Comparison of ENCODE assay signal across 8 cellular contexts in genomic region chr1:234978397-234979291, GRCh38.
A peak's percentile ranks its signal among the peaks of the same experiment; 100 is the strongest.
DNase-seq lines count a peak whose midpoint lies in the region; ATAC-seq, FAIRE-seq and TF ChIP-seq lines count a peak whose summit lies in the region.

No MANE protein-coding gene starts in this region.

- peak in 1 of 2 donors; percentile 12 for TF ChIP-seq CTCF in right atrium auricular region (IDR thresholded peaks at IDR 0.05)

- H3K4me1 ChIP-seq in adipocyte (ENCODE audit: control insufficient read depth, insufficient read depth, low read length) (peaks cover 76% of the 10 kb centered on the region), right atrium auricular region (peaks cover 0 to 73% of the 10 kb centered on the region in 2 donors), small intestine (ENCODE audit: control insufficient read depth in 2 of 2, insufficient read depth in 1 of 2, low read depth in 1 of 2, low read length in 1 of 2) (peaks cover 15 to 43% of the 10 kb centered on the region in 2 donors)

- DNase-seq in CD1c-positive myeloid dendritic cell (ENCODE audit: extremely low spot score) (peak; percentile 93), adipocyte (ENCODE audit: low read depth) (peak; percentile 50), right atrium auricular region (ENCODE audit: low spot score) (peak; percentile 79), small intestine (peak; percentile 97), cortex of kidney (lab: John Stamatoyannopoulos, UW) (no peak)

- H3K9me3 ChIP-seq in adipocyte (ENCODE audit: control insufficient read depth, low read length), result no peaks in the 10 kb centered on the region
- no peaks in the 10 kb centered on the region for H3K9me3 ChIP-seq in right atrium auricular region
- H3K9me3 ChIP-seq in small intestine (ENCODE audit: control insufficient read depth, low read depth), result no peaks in the 10 kb centered on the region

- H3K27ac ChIP-seq in right atrium auricular region (peak overlapping the region; percentile 86 to 95), small intestine (ENCODE audit: low read depth in 1 of 2, low read length in 1 of 2) (peak overlapping the region; percentile 93 to 97)

- ATAC-seq in GM19025 (IDR thresholded peaks at IDR 0.05; ENCODE audit: low read depth, unreplicated experiment) (peak; percentile 65), HG03139 (IDR thresholded peaks at IDR 0.05; ENCODE audit: unreplicated experiment) (peak; percentile 75)

- FAIRE-seq in small intestine (lab: Jason Lieb, UNC), result no peak

- no peaks in the 10 kb centered on the region for H3K27me3 ChIP-seq in adipocyte (replicated peaks; ENCODE audit: control insufficient read depth, insufficient read depth, low read length)
- no peaks in the 10 kb centered on the region for H3K27me3 ChIP-seq in right atrium auricular region
- H3K27me3 ChIP-seq in small intestine (ENCODE audit: control insufficient read depth in 2 of 2, insufficient read depth in 2 of 2, low read length in 2 of 2), result no peaks in the 10 kb centered on the region

- WGBS in small intestine, 3 donors, result 18 to 26% (median 20%) methylated on average over 14 of the region's 14 CpGs

- H3K4me3 ChIP-seq in adipocyte (ENCODE audit: low read length) (peak overlapping the region; percentile 18), right atrium auricular region (no peak overlapping the region), small intestine (ENCODE audit: low read depth in 1 of 2, low read length in 2 of 2) (no peak overlapping the region)

- peak overlapping the region; percentile 78 for H3K9ac ChIP-seq in adipocyte (ENCODE audit: low read length)

- no peaks in the 10 kb centered on the region for H3K36me3 ChIP-seq in adipocyte (ENCODE audit: control insufficient read depth, insufficient read depth, low read length, severe bottlenecking)
- H3K36me3 ChIP-seq in right atrium auricular region, result no peaks in the 10 kb centered on the region
- H3K36me3 ChIP-seq in small intestine (ENCODE audit: control insufficient read depth in 2 of 2, insufficient read depth in 2 of 2, low read length in 2 of 2), result no peaks in the 10 kb centered on the region

TF ChIP-seq in PFSK-1, 5 proteins besides CTCF, POLR2A, EP300 and RAD21:
- TF ChIP-seq TAF1 (IDR thresholded peaks at IDR 0.05; ENCODE audit: borderline replicate concordance, insufficient read depth, low read length) (no peak), SIN3A (IDR thresholded peaks at IDR 0.05; ENCODE audit: borderline replicate concordance, insufficient read depth, low read length) (0 out of 2 replicates have a peak, but pooled peaks have one; percentile 19), REST (IDR thresholded peaks at IDR 0.05; ENCODE audit: insufficient read depth in 1 of 2, low read depth in 2 of 2, low read length in 2 of 2) (peak in 1 of 2 experiments; percentile 54; a peak in 1 of 4 replicates)
